23 cellular contexts compared by ENCODE assay signal in genomic region chr14:95077380-95077779, GRCh38.
"Had no signal": no experiment of that assay in that cellular context is flagged by ENCODE, and none has a peak within 500 bp of the region (broad histone marks: within the 10 kb centered on the region; RNA-seq: fewer than 3 reads in every experiment).

No MANE protein-coding gene starts in this region.

- H3K27ac ChIP-seq: dorsolateral prefrontal cortex, esophagus squamous epithelium, parathyroid adenoma, prostate gland, right lobe of liver, spleen, tibial artery, upper lobe of left lung, vagina had no signal

- H3K27me3 ChIP-seq: dorsolateral prefrontal cortex, right lobe of liver, spleen, tibial artery, upper lobe of left lung, vagina had no signal

- H3K36me3 ChIP-seq: esophagus squamous epithelium, prostate gland, right lobe of liver, spleen, tibial artery, upper lobe of left lung, vagina had no signal

- H3K4me1 ChIP-seq: esophagus squamous epithelium, parathyroid adenoma, prostate gland, right lobe of liver, spleen, tibial artery, upper lobe of left lung, vagina had no signal

- H3K9me3 ChIP-seq: esophagus squamous epithelium, prostate gland, right lobe of liver, tibial artery, upper lobe of left lung, vagina had no signal

- H3K4me3 ChIP-seq: dorsolateral prefrontal cortex, esophagus squamous epithelium, prostate gland, right lobe of liver, spleen, tibial artery, upper lobe of left lung, vagina had no signal

- H3K79me2 ChIP-seq: parathyroid adenoma had no signal

- DNase-seq: cortex of kidney; dorsolateral prefrontal cortex; effector memory CD4-positive, alpha-beta T cell; esophagus squamous epithelium; foreskin fibroblast; immature natural killer cell; kidney; left cardiac atrium; left ventricle myocardium superior; mesendoderm; naive thymus-derived CD4-positive, alpha-beta T cell; nephron progenitor cell; right lobe of liver; spleen; stimulated activated CD4-positive, alpha-beta T cell treated with anti-CD3 and anti-CD28 coated beads, Interleukin-15, amount 100 ng/mL, for 24 hours; stimulated activated CD4-positive, alpha-beta T cell treated with anti-CD3 and anti-CD28 coated beads, Interleukin-1b, Interleukin-23, amount 100 ng/mL, for 48 hours; stimulated activated CD4-positive, alpha-beta T cell treated with anti-CD3 and anti-CD28 coated beads, Interleukin-4, amount 100 ng/mL, for 24 hours; tibial artery; upper lobe of left lung had no signal

- H2AFZ ChIP-seq: parathyroid adenoma had no signal

- H3K9ac ChIP-seq: parathyroid adenoma had no signal

- ATAC-seq: left cardiac atrium; left ventricle myocardium superior; naive thymus-derived CD4-positive, alpha-beta T cell; right lobe of liver; stimulated activated memory B cell treated with anti-CD40 and anti-IgM and Interleukin-4, amounts not matched to agents 10 μg/mL and 1 μg/mL and 100 μg/mL, for 72 hours had no signal
